10 cellular contexts compared by ENCODE assay signal in the genomic region with DNA sequence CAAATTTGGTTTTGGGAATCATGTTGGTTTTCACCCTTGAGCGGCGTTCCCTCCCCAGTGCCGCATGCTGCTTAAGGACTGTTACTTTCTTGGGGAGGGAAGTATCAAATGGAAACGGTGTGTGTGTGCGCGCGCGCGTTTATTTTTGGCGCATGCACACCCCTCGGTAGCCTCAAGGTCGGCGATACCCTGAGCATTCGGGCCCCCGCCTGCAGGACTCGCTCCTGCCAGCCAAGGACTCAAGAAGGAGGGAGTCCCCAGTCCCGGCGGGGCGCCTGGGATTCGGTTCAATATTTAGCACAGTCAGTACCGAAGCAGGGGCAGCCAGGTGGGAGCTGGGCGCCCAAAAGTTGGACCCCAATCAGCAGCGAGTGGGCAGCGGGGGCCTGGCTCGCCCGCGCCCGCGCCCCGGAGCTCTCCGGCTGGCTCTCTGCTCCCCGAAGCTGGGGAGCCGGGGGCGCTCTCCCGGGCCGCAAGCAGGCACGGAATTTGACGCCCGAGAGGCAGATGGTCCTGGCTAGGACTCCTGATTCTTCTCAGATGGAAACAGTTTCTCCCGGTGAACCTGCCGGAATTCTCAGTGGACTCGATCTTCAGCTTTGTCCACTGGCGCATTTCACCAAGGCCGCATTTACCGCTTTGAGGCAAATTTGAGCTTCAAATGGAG.
A peak's percentile ranks its signal among the peaks of the same experiment; 100 is the strongest.
DNase-seq lines count a peak whose midpoint lies in the region; ATAC-seq and TF ChIP-seq lines count a peak whose summit lies in the region.
"Had no signal": no experiment of that assay in that cellular context is flagged by ENCODE, and none has a peak within 500 bp of the region (broad histone marks: within the 10 kb centered on the region; RNA-seq: fewer than 3 reads in every experiment).

No MANE protein-coding gene starts in this region.

- H3K9me3 ChIP-seq in WERI-Rb-1 (ENCODE audit: severe bottlenecking) (peaks cover 5% of the 10 kb centered on the region), heart right ventricle (no peaks in the 10 kb centered on the region), parathyroid adenoma (ENCODE audit: control insufficient read depth, low read length) (no peaks in the 10 kb centered on the region)

- peak overlapping the region; percentile 72 for H2AFZ ChIP-seq in parathyroid adenoma

- H3K4me1 ChIP-seq in heart right ventricle = peaks cover 7 to 27% (median 16%) of the 10 kb centered on the region in 9 donors
- no peaks in the 10 kb centered on the region for H3K4me1 ChIP-seq in parathyroid adenoma

- WGBS in heart right ventricle, 2 donors = 1 to 3% methylated on average over 45 of the region's 45 CpGs

- H3K4me3 ChIP-seq in WERI-Rb-1 (ENCODE audit: low read depth, low read length) (peak overlapping the region; percentile 41), heart right ventricle (peak overlapping the region; percentile 37 to 68 (median 60)), parathyroid adenoma (ENCODE audit: low read depth, low read length) (peak overlapping the region; percentile 61)

- no peak overlapping the region for H3K27ac ChIP-seq in WERI-Rb-1
- peak overlapping the region in 9 of 10 donors; percentile 7 to 77 (median 54) for H3K27ac ChIP-seq in heart right ventricle
- no peak overlapping the region for H3K27ac ChIP-seq in parathyroid adenoma

- TF ChIP-seq CTCF in WERI-Rb-1 (IDR thresholded peaks at IDR 0.05; ENCODE audit: low read depth, low read length) (no peak), heart right ventricle (IDR thresholded peaks at IDR 0.05) (no peak), parathyroid adenoma (IDR thresholded peaks at IDR 0.05) (no peak)

- peak; percentile 53 to 91 (median 68) for ATAC-seq in heart right ventricle
- ATAC-seq in HG03139 (IDR thresholded peaks at IDR 0.05; ENCODE audit: unreplicated experiment) = no peak
- no peak for ATAC-seq in GM21619 (IDR thresholded peaks at IDR 0.05; ENCODE audit: unreplicated experiment)
- no peak for ATAC-seq in HG02870 (IDR thresholded peaks at IDR 0.05; ENCODE audit: unreplicated experiment)
- ATAC-seq: activated T-cell treated with anti-CD3 and anti-CD28 coated beads, Interleukin-2, amount 50 U/mL, for 4 hours had no signal

- intact Hi-C loops in heart right ventricle (cut with DNase I) = no loop called here

- peak; percentile 22 for DNase-seq in D341Med (ENCODE audit: low spot score)
- DNase-seq in WERI-Rb-1 = peak; percentile 11
- DNase-seq in heart right ventricle = peak; percentile 38 to 48
- DNase-seq in NCI-H2107 treated with DMSO at 0.1 percent for 48 hours (lab: John Stamatoyannopoulos, UW; ENCODE audit: unreplicated experiment) = no peak
- DNase-seq: activated T-cell treated with anti-CD3 and anti-CD28 coated beads, Interleukin-2, amount 50 U/mL, for 4 hours; stimulated activated CD4-positive, alpha-beta T cell treated with anti-CD3 and anti-CD28 coated beads, Interleukin-2, amount 100 ng/mL, for 48 hours had no signal

- no peaks in the 10 kb centered on the region for H3K36me3 ChIP-seq in WERI-Rb-1
- H3K36me3 ChIP-seq in heart right ventricle = no peaks in the 10 kb centered on the region
- H3K36me3 ChIP-seq in parathyroid adenoma (ENCODE audit: control insufficient read depth, insufficient read depth, low read length) = no peaks in the 10 kb centered on the region

- peak overlapping the region; percentile 93 for H3K4me2 ChIP-seq in parathyroid adenoma (ENCODE audit: low read length)

- no peak overlapping the region for H3K9ac ChIP-seq in parathyroid adenoma

- H3K79me2 ChIP-seq in parathyroid adenoma = no peaks in the 10 kb centered on the region

- H3K27me3 ChIP-seq in WERI-Rb-1 (ENCODE audit: insufficient read depth, low read depth, severe bottlenecking) (peaks cover 25% of the 10 kb centered on the region), heart right ventricle (peaks cover 0 to 41% (median 4%) of the 10 kb centered on the region in 7 donors), parathyroid adenoma (ENCODE audit: control insufficient read depth, insufficient read depth, low read length) (no peaks in the 10 kb centered on the region)

Comparison
In these comparisons a context has a peak if more than half of its experiments do, and no peak if none do; other contexts are left out.
1. H3K27ac ChIP-seq: peak in heart right ventricle (9 of 10); none in WERI-Rb-1 (single experiment) and parathyroid adenoma (single experiment).
2. ATAC-seq: peak in heart right ventricle (8 of 8); none in HG03139 (single experiment), GM21619 (single experiment) and HG02870 (single experiment).
3. Peak in every context shown above with its lines, with median percentiles within 50 percentile points of each other: H3K4me3 ChIP-seq.